In genomic region chr19:15241259-15241658, GRCh38 we compare ENCODE assay signal across 1 cellular context.
TF ChIP-seq lines count a peak whose summit lies in the region.

No MANE protein-coding gene starts in this region.

TF ChIP-seq in HepG2, 621 proteins besides CTCF, POLR2A, EP300 and RAD21:
- TF ChIP-seq GMEB1 (CRISPR knock-in tag; IDR thresholded peaks at IDR 0.05; ENCODE audit: borderline replicate concordance) (no peak), RBM22 (optimal IDR thresholded peaks at IDR 0.05; ENCODE audit: low read length) (peak; percentile 80), PBX3 (CRISPR knock-in tag; IDR thresholded peaks at IDR 0.05; ENCODE audit: borderline replicate concordance) (no peak)
TF ChIP-seq in HepG2: peak in this region for 1.
